Comparison of ENCODE assay signal across 1 cellular context in the genomic region with DNA sequence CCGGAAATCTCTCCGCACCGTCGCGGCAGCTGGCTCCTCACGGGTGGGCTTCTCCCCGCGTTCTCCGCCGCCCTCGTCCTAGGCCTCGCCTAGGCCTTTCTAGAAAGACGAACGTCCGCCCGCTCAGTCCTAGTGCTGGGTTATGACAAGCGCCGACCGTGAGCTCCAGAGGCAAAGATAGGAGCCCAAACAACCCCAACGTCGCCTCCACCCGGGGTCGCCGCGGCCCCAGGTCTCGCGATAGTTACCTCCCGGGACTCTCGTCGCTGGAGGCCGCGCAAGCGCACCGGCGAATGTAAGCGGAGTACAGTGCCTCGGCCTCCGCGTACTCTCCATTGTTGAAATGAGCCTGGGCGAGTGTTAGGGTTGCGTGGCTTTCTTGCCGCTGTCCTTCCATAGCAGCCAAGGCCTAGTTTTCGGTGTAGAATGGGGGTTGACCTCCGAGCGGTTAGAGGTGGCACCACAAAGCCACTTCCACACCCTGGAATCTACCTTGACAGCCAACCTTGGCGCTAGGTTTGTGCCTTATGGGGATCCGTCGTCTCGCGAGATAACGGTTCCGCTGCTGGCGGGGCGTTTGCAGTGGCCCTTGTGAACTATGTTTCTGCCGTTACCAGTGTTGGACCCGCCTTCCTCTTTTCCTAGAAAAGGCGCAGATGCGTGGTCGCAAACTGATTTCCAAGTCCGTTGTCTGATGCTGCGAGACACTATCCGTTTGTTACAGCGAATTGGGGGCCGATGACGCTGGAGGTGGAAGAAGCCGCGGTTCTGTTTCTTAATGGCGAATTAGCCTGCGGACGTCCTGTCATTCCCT.
TF ChIP-seq lines count a peak whose summit lies in the region.

A gene (minus strand): TSS at position 526 of the 814 bp plus-strand sequence. CDS start 129 bp downstream, at position 397.

TF ChIP-seq in HepG2, 621 proteins besides CTCF, POLR2A, EP300 and RAD21 (continued from another document and continues in another):
- TF ChIP-seq, protein P1, sequence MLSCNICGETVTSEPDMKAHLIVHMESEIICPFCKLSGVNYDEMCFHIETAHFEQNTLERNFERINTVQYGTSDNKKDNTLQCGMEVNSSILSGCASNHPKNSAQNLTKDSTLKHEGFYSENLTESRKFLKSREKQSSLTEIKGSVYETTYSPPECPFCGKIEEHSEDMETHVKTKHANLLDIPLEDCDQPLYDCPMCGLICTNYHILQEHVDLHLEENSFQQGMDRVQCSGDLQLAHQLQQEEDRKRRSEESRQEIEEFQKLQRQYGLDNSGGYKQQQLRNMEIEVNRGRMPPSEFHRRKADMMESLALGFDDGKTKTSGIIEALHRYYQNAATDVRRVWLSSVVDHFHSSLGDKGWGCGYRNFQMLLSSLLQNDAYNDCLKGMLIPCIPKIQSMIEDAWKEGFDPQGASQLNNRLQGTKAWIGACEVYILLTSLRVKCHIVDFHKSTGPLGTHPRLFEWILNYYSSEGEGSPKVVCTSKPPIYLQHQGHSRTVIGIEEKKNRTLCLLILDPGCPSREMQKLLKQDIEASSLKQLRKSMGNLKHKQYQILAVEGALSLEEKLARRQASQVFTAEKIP (CRISPR knock-in tag; IDR thresholded peaks at IDR 0.05; ENCODE audit: borderline replicate concordance) = peak; percentile 94; the same call in 1 of the 2 replicates
- TF ChIP-seq, protein P2, sequence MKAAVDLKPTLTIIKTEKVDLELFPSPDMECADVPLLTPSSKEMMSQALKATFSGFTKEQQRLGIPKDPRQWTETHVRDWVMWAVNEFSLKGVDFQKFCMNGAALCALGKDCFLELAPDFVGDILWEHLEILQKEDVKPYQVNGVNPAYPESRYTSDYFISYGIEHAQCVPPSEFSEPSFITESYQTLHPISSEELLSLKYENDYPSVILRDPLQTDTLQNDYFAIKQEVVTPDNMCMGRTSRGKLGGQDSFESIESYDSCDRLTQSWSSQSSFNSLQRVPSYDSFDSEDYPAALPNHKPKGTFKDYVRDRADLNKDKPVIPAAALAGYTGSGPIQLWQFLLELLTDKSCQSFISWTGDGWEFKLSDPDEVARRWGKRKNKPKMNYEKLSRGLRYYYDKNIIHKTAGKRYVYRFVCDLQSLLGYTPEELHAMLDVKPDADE (CRISPR knock-in tag; IDR thresholded peaks at IDR 0.05) = peak; percentile 74; the same call in 1 of the 2 replicates
- TF ChIP-seq MEIS2 (CRISPR knock-in tag; IDR thresholded peaks at IDR 0.05) (no peak; the same call in 1 of the 2 replicates), TCF12 (IDR thresholded peaks at IDR 0.05) (no peak), TCF12 (CRISPR knock-in tag; IDR thresholded peaks at IDR 0.05) (no peak; the same call in 1 of the 2 replicates), ZSCAN9 (CRISPR knock-in tag; IDR thresholded peaks at IDR 0.05; ENCODE audit: borderline replicate concordance) (peak; percentile 78), ZNF792 (CRISPR knock-in tag; IDR thresholded peaks at IDR 0.05) (peak; percentile 1; the same call in 1 of the 2 replicates), TAF1 (CRISPR knock-in tag; IDR thresholded peaks at IDR 0.05) (peak; percentile 95), FOXA1 (IDR thresholded peaks at IDR 0.05) (no peak), FOXA1 (CRISPR knock-in tag; IDR thresholded peaks at IDR 0.05) (no peak; the same call in none of the 2 replicates), MXD4 (CRISPR knock-in tag; IDR thresholded peaks at IDR 0.05) (peak; percentile 82), ZNF878 (CRISPR knock-in tag; IDR thresholded peaks at IDR 0.05) (no peak; the same call in 1 of the 2 replicates), CENPT (CRISPR knock-in tag; IDR thresholded peaks at IDR 0.05; ENCODE audit: low read depth) (peak; percentile 82), ZNF724P (CRISPR knock-in tag; IDR thresholded peaks at IDR 0.05; ENCODE audit: borderline replicate concordance) (peak; percentile 77; the same call in 1 of the 2 replicates), ZNF251 (CRISPR knock-in tag; IDR thresholded peaks at IDR 0.05) (no peak), MAF1 (CRISPR knock-in tag; IDR thresholded peaks at IDR 0.05; ENCODE audit: borderline replicate concordance) (peak; percentile 96; the same call in 1 of the 2 replicates), ZBTB1 (CRISPR knock-in tag; IDR thresholded peaks at IDR 0.05; ENCODE audit: borderline replicate concordance) (no peak), MTA3 (CRISPR knock-in tag; IDR thresholded peaks at IDR 0.05) (no peak), LCORL (IDR thresholded peaks at IDR 0.05) (no peak), LCORL (CRISPR knock-in tag; IDR thresholded peaks at IDR 0.05) (no peak; the same call in 1 of the 2 replicates), ZSCAN31 (CRISPR knock-in tag; IDR thresholded peaks at IDR 0.05; ENCODE audit: low read depth) (peak; percentile 89), ATRX (CRISPR knock-in tag; IDR thresholded peaks at IDR 0.05; ENCODE audit: borderline replicate concordance) (peak; percentile 77; the same call in 1 of the 2 replicates), TAF15 (IDR thresholded peaks at IDR 0.05; ENCODE audit: low read depth, low read length, poor library complexity, severe bottlenecking) (no peak), ZNF572 (CRISPR knock-in tag; IDR thresholded peaks at IDR 0.05) (peak; percentile 99), GZF1 (CRISPR knock-in tag; IDR thresholded peaks at IDR 0.05) (peak; percentile 73; the same call in 1 of the 2 replicates), ZNF615 (CRISPR knock-in tag; IDR thresholded peaks at IDR 0.05; ENCODE audit: borderline replicate concordance) (no peak; the same call in 1 of the 2 replicates), PHF5A (CRISPR knock-in tag; IDR thresholded peaks at IDR 0.05; ENCODE audit: low read depth, unreplicated experiment) (peak; percentile 37)
- TF ChIP-seq, protein P3, sequence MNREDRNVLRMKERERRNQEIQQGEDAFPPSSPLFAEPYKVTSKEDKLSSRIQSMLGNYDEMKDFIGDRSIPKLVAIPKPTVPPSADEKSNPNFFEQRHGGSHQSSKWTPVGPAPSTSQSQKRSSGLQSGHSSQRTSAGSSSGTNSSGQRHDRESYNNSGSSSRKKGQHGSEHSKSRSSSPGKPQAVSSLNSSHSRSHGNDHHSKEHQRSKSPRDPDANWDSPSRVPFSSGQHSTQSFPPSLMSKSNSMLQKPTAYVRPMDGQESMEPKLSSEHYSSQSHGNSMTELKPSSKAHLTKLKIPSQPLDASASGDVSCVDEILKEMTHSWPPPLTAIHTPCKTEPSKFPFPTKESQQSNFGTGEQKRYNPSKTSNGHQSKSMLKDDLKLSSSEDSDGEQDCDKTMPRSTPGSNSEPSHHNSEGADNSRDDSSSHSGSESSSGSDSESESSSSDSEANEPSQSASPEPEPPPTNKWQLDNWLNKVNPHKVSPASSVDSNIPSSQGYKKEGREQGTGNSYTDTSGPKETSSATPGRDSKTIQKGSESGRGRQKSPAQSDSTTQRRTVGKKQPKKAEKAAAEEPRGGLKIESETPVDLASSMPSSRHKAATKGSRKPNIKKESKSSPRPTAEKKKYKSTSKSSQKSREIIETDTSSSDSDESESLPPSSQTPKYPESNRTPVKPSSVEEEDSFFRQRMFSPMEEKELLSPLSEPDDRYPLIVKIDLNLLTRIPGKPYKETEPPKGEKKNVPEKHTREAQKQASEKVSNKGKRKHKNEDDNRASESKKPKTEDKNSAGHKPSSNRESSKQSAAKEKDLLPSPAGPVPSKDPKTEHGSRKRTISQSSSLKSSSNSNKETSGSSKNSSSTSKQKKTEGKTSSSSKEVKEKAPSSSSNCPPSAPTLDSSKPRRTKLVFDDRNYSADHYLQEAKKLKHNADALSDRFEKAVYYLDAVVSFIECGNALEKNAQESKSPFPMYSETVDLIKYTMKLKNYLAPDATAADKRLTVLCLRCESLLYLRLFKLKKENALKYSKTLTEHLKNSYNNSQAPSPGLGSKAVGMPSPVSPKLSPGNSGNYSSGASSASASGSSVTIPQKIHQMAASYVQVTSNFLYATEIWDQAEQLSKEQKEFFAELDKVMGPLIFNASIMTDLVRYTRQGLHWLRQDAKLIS (CRISPR knock-in tag; IDR thresholded peaks at IDR 0.05) = 0 out of 2 replicates have a peak, but pooled peaks have one; percentile 26
- TF ChIP-seq, protein P4, sequence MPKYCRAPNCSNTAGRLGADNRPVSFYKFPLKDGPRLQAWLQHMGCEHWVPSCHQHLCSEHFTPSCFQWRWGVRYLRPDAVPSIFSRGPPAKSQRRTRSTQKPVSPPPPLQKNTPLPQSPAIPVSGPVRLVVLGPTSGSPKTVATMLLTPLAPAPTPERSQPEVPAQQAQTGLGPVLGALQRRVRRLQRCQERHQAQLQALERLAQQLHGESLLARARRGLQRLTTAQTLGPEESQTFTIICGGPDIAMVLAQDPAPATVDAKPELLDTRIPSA (CRISPR knock-in tag; IDR thresholded peaks at IDR 0.05; ENCODE audit: borderline replicate concordance) = no peak
- TF ChIP-seq, protein P5, sequence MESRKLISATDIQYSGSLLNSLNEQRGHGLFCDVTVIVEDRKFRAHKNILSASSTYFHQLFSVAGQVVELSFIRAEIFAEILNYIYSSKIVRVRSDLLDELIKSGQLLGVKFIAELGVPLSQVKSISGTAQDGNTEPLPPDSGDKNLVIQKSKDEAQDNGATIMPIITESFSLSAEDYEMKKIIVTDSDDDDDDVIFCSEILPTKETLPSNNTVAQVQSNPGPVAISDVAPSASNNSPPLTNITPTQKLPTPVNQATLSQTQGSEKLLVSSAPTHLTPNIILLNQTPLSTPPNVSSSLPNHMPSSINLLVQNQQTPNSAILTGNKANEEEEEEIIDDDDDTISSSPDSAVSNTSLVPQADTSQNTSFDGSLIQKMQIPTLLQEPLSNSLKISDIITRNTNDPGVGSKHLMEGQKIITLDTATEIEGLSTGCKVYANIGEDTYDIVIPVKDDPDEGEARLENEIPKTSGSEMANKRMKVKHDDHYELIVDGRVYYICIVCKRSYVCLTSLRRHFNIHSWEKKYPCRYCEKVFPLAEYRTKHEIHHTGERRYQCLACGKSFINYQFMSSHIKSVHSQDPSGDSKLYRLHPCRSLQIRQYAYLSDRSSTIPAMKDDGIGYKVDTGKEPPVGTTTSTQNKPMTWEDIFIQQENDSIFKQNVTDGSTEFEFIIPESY (CRISPR knock-in tag; IDR thresholded peaks at IDR 0.05) = peak; percentile 56; the same call in 1 of the 2 replicates
- TF ChIP-seq, protein P6, sequence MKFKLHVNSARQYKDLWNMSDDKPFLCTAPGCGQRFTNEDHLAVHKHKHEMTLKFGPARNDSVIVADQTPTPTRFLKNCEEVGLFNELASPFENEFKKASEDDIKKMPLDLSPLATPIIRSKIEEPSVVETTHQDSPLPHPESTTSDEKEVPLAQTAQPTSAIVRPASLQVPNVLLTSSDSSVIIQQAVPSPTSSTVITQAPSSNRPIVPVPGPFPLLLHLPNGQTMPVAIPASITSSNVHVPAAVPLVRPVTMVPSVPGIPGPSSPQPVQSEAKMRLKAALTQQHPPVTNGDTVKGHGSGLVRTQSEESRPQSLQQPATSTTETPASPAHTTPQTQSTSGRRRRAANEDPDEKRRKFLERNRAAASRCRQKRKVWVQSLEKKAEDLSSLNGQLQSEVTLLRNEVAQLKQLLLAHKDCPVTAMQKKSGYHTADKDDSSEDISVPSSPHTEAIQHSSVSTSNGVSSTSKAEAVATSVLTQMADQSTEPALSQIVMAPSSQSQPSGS (CRISPR knock-in tag; IDR thresholded peaks at IDR 0.05) = peak; percentile 86
- TF ChIP-seq, protein P7, sequence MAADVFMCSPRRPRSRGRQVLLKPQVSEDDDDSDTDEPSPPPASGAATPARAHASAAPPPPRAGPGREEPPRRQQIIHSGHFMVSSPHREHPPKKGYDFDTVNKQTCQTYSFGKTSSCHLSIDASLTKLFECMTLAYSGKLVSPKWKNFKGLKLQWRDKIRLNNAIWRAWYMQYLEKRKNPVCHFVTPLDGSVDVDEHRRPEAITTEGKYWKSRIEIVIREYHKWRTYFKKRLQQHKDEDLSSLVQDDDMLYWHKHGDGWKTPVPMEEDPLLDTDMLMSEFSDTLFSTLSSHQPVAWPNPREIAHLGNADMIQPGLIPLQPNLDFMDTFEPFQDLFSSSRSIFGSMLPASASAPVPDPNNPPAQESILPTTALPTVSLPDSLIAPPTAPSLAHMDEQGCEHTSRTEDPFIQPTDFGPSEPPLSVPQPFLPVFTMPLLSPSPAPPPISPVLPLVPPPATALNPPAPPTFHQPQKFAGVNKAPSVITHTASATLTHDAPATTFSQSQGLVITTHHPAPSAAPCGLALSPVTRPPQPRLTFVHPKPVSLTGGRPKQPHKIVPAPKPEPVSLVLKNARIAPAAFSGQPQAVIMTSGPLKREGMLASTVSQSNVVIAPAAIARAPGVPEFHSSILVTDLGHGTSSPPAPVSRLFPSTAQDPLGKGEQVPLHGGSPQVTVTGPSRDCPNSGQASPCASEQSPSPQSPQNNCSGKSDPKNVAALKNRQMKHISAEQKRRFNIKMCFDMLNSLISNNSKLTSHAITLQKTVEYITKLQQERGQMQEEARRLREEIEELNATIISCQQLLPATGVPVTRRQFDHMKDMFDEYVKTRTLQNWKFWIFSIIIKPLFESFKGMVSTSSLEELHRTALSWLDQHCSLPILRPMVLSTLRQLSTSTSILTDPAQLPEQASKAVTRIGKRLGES (CRISPR knock-in tag; IDR thresholded peaks at IDR 0.05; ENCODE audit: borderline replicate concordance) = peak; percentile 53; the same call in 1 of the 2 replicates
- TF ChIP-seq, protein P8, sequence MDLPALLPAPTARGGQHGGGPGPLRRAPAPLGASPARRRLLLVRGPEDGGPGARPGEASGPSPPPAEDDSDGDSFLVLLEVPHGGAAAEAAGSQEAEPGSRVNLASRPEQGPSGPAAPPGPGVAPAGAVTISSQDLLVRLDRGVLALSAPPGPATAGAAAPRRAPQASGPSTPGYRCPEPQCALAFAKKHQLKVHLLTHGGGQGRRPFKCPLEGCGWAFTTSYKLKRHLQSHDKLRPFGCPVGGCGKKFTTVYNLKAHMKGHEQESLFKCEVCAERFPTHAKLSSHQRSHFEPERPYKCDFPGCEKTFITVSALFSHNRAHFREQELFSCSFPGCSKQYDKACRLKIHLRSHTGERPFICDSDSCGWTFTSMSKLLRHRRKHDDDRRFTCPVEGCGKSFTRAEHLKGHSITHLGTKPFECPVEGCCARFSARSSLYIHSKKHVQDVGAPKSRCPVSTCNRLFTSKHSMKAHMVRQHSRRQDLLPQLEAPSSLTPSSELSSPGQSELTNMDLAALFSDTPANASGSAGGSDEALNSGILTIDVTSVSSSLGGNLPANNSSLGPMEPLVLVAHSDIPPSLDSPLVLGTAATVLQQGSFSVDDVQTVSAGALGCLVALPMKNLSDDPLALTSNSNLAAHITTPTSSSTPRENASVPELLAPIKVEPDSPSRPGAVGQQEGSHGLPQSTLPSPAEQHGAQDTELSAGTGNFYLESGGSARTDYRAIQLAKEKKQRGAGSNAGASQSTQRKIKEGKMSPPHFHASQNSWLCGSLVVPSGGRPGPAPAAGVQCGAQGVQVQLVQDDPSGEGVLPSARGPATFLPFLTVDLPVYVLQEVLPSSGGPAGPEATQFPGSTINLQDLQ (CRISPR knock-in tag; IDR thresholded peaks at IDR 0.05) = peak; percentile 52; the same call in 1 of the 2 replicates
- TF ChIP-seq, protein P9, sequence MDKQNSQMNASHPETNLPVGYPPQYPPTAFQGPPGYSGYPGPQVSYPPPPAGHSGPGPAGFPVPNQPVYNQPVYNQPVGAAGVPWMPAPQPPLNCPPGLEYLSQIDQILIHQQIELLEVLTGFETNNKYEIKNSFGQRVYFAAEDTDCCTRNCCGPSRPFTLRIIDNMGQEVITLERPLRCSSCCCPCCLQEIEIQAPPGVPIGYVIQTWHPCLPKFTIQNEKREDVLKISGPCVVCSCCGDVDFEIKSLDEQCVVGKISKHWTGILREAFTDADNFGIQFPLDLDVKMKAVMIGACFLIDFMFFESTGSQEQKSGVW (CRISPR knock-in tag; IDR thresholded peaks at IDR 0.05; ENCODE audit: borderline replicate concordance) = no peak; the same call in 1 of the 2 replicates
- TF ChIP-seq, protein P10, sequence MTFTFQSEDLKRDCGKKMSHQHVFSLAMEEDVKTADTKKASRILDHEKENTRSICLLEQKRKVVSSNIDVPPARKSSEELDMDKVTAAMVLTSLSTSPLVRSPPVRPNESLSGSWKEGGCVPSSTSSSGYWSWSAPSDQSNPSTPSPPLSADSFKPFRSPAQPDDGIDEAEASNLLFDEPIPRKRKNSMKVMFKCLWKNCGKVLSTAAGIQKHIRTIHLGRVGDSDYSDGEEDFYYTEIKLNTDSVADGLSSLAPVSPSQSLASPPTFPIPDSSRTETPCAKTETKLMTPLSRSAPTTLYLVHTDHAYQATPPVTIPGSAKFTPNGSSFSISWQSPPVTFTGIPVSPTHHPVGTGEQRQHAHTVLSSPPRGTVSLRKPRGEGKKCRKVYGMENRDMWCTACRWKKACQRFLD (CRISPR knock-in tag; IDR thresholded peaks at IDR 0.05; ENCODE audit: borderline replicate concordance) = peak; percentile 96
